2 cellular contexts compared by ENCODE assay signal in the genomic region with DNA sequence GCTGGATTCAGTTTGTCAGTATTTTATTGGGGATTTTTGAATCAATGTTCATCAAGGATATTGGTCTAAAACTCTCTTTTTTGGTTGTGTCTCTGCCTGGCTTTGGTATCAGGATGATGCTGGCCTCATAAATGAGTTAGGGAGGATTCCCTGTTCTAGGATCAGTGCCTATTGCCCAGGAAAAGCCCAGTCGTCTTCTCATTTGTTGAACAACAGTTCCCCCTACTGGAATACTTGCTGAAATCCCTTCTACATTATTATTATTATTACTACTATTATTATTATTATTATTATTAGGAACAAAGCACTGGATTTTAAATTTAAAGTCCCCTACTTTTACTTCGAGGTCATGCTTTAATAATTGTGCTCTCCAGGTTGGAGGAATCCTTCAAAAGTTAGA.
TF ChIP-seq lines count a peak whose summit lies in the region.

No MANE protein-coding gene starts in this region.

TF ChIP-seq in SK-N-SH, 30 proteins besides CTCF, POLR2A, EP300 and RAD21 (continued from another document):
- peak; percentile 45 for TF ChIP-seq SMC3 (IDR thresholded peaks at IDR 0.05; ENCODE audit: low read depth, low read length)
- no peak for TF ChIP-seq GABPA (IDR thresholded peaks at IDR 0.05; ENCODE audit: low read depth)

TF ChIP-seq in SK-N-SH treated with all-trans-retinoic acid at 6 μM for 48 hours, 23 proteins besides CTCF, POLR2A, EP300 and RAD21 (continued from another document):
- TF ChIP-seq ISL1 (CRISPR knock-in tag; IDR thresholded peaks at IDR 0.05), result no peak
- TF ChIP-seq TCF4 (CRISPR knock-in tag; IDR thresholded peaks at IDR 0.05; ENCODE audit: borderline replicate concordance), result no peak
- no peak for TF ChIP-seq ZFP3 (CRISPR knock-in tag; IDR thresholded peaks at IDR 0.05)
- no peak for TF ChIP-seq SNAI2 (CRISPR knock-in tag; IDR thresholded peaks at IDR 0.05)
- no peak for TF ChIP-seq ARNTL (CRISPR knock-in tag; IDR thresholded peaks at IDR 0.05; ENCODE audit: borderline replicate concordance, low read depth)
- no peak for TF ChIP-seq RARB (CRISPR knock-in tag; IDR thresholded peaks at IDR 0.05)
- TF ChIP-seq OSR1 (CRISPR knock-in tag; IDR thresholded peaks at IDR 0.05), result no peak
- TF ChIP-seq, protein P1, sequence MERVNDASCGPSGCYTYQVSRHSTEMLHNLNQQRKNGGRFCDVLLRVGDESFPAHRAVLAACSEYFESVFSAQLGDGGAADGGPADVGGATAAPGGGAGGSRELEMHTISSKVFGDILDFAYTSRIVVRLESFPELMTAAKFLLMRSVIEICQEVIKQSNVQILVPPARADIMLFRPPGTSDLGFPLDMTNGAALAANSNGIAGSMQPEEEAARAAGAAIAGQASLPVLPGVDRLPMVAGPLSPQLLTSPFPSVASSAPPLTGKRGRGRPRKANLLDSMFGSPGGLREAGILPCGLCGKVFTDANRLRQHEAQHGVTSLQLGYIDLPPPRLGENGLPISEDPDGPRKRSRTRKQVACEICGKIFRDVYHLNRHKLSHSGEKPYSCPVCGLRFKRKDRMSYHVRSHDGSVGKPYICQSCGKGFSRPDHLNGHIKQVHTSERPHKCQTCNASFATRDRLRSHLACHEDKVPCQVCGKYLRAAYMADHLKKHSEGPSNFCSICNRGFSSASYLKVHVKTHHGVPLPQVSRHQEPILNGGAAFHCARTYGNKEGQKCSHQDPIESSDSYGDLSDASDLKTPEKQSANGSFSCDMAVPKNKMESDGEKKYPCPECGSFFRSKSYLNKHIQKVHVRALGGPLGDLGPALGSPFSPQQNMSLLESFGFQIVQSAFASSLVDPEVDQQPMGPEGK (CRISPR knock-in tag; IDR thresholded peaks at IDR 0.05; ENCODE audit: borderline replicate concordance), result no peak
- TF ChIP-seq, protein P2, sequence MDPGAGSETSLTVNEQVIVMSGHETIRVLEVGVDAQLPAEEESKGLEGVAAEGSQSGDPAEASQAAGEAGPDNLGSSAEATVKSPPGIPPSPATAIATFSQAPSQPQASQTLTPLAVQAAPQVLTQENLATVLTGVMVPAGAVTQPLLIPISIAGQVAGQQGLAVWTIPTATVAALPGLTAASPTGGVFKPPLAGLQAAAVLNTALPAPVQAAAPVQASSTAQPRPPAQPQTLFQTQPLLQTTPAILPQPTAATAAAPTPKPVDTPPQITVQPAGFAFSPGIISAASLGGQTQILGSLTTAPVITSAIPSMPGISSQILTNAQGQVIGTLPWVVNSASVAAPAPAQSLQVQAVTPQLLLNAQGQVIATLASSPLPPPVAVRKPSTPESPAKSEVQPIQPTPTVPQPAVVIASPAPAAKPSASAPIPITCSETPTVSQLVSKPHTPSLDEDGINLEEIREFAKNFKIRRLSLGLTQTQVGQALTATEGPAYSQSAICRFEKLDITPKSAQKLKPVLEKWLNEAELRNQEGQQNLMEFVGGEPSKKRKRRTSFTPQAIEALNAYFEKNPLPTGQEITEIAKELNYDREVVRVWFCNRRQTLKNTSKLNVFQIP (CRISPR knock-in tag; IDR thresholded peaks at IDR 0.05; ENCODE audit: borderline replicate concordance, low read depth), result no peak
